8 cellular contexts compared by ENCODE assay signal in genomic region chr21:33490991-33491372, GRCh38. TPM values are rescaled to one million over a fixed set of nuclear protein-coding genes. Genes with fewer than 3 reads are reported as not detected.
DNase-seq lines count a peak whose midpoint lies in the region; ATAC-seq and TF ChIP-seq lines count a peak whose summit lies in the region.

No MANE protein-coding gene starts in this region.

- H3K27me3 ChIP-seq in osteoblast (ENCODE audit: insufficient read depth, low read length): peaks cover 6% of the 10 kb centered on the region

- H2AFZ ChIP-seq in osteoblast (ENCODE audit: low read length): peak overlapping the region; percentile 97

- H3K4me2 ChIP-seq in osteoblast (ENCODE audit: insufficient read depth, low read length): peak overlapping the region; percentile 100

- no peak for TF ChIP-seq CTCF in osteoblast (IDR thresholded peaks at IDR 0.05; ENCODE audit: extremely low read depth, low read depth, low read length)

- DNase-seq in NCI-H2081 (lab: John Stamatoyannopoulos, UW): peak; percentile 26 to 30
- no peak for DNase-seq in NCI-H2081 treated with DMSO at 0.1 percent for 48 hours (lab: John Stamatoyannopoulos, UW)
- DNase-seq in SK-N-DZ (ENCODE audit: low spot score): peak; percentile 15
- DNase-seq in osteoblast (ENCODE audit: insufficient read length, low spot score, missing footprints): no peak
- DNase-seq in GOT3 (lab: John Stamatoyannopoulos, UW): no peak
- no peak for DNase-seq in occipital lobe (lab: John Stamatoyannopoulos, UW)

- ATAC-seq in esophagus mucosa (peak; percentile 13), HG03095 (IDR thresholded peaks at IDR 0.05; ENCODE audit: unreplicated experiment) (no peak)

- peak overlapping the region; percentile 94 for H3K4me3 ChIP-seq in osteoblast (ENCODE audit: insufficient read depth, low read length)

- H3K4me1 ChIP-seq in osteoblast (ENCODE audit: insufficient read depth, low read length): peaks cover 6% of the 10 kb centered on the region

- no peaks in the 10 kb centered on the region for H3K36me3 ChIP-seq in osteoblast (ENCODE audit: insufficient read depth, low read length)

- no peaks in the 10 kb centered on the region for H3K9me3 ChIP-seq in osteoblast (ENCODE audit: low read depth, low read length)

- no peaks in the 10 kb centered on the region for H3K79me2 ChIP-seq in osteoblast (ENCODE audit: insufficient read depth, low read length)

- H3K27ac ChIP-seq in osteoblast (ENCODE audit: low read depth, low read length): peak overlapping the region; percentile 63

- H4K20me1 ChIP-seq in osteoblast (ENCODE audit: insufficient read depth, low read length): no peaks in the 10 kb centered on the region

RNA-seq across cellular contexts. Expression of gene DNAJC28, which starts 0.5 kb away (rescaled TPM):
- 0.78 and 2.2 TPM in 2 replicates for polyA plus RNA-seq in SK-N-DZ (2014; cell fraction: cytosol; rRNA removed)
- 1.0 TPM in 2 replicates for polyA plus RNA-seq in SK-N-DZ (2014; cell fraction: nucleus; rRNA removed)
- total RNA-seq in esophagus mucosa (0.52 TPM), osteoblast (3.2 and 4.0 TPM in 2 replicates), occipital lobe (6.4 TPM)

RNA-seq across cellular contexts. Expression of gene TMEM50B, which starts 11.2 kb away (rescaled TPM):
- polyA plus RNA-seq in SK-N-DZ (2014; cell fraction: cytosol; rRNA removed): 28.9 and 29.5 TPM in 2 replicates
- polyA plus RNA-seq in SK-N-DZ (2014; cell fraction: nucleus; rRNA removed): 42.2 and 44.5 TPM in 2 replicates
- total RNA-seq in esophagus mucosa (15.1 TPM), osteoblast (29.3 and 34.2 TPM in 2 replicates), occipital lobe (54.1 TPM)

RNA-seq across cellular contexts. Expression of gene GART, which starts 50.9 kb away (rescaled TPM):
- polyA plus RNA-seq in SK-N-DZ (2014; cell fraction: cytosol; rRNA removed): 95.4 and 151 TPM in 2 replicates
- 117 and 174 TPM in 2 replicates for polyA plus RNA-seq in SK-N-DZ (2014; cell fraction: nucleus; rRNA removed)
- total RNA-seq in esophagus mucosa (61.3 TPM), osteoblast (69.0 and 85.8 TPM in 2 replicates), occipital lobe (88.7 TPM)

RNA-seq across cellular contexts. Expression of gene SON, which starts 51.9 kb away (rescaled TPM):
- 49.5 and 146 TPM in 2 replicates for polyA plus RNA-seq in SK-N-DZ (2014; cell fraction: cytosol; rRNA removed)
- 127 and 213 TPM in 2 replicates for polyA plus RNA-seq in SK-N-DZ (2014; cell fraction: nucleus; rRNA removed)
- total RNA-seq in esophagus mucosa: 129 TPM
- total RNA-seq in osteoblast: 109 and 137 TPM in 2 replicates
- 119 TPM for total RNA-seq in occipital lobe

Comparison
In these comparisons a context has a peak if more than half of its experiments do, and no peak if none do; other contexts are left out.
1. DNase-seq: peak in NCI-H2081 (2 of 2) and SK-N-DZ (single experiment); none in NCI-H2081 treated with DMSO at 0.1 percent for 48 hours (single experiment), osteoblast (single experiment), GOT3 (single experiment) and occipital lobe (single experiment).